In genomic region chrX:3520458-3520857, GRCh38 we compare ENCODE assay signal across 22 cellular contexts.
"Had no signal": no experiment of that assay in that cellular context is flagged by ENCODE, and none has a peak within 500 bp of the region (broad histone marks: within the 10 kb centered on the region; RNA-seq: fewer than 3 reads in every experiment).

No MANE protein-coding gene starts in this region.

- DNase-seq: activated T-cell treated with anti-CD3 and anti-CD28 coated beads, Interleukin-2, amount 50 U/mL, for 1 hour; adrenal gland; central memory CD4-positive, alpha-beta T cell; effector memory CD4-positive, alpha-beta T cell; head of caudate nucleus; islet precursor cell; left cardiac atrium; mesendoderm; naive thymus-derived CD8-positive, alpha-beta T cell; ovary; stomach; T-helper 1 cell; transverse colon had no signal

- H3K36me3 ChIP-seq: adrenal gland, ascending aorta, gastroesophageal sphincter, ovary, prostate gland, stomach, suprapubic skin, transverse colon had no signal

- H3K9me3 Mint-ChIP-seq: activated T-helper 17 cell treated with anti-CD3 and anti-CD28 coated beads, Interleukin-2, amount 50 U/mL, for 72 hours had no signal

- H3K36me3 Mint-ChIP-seq: activated naive CD4-positive, alpha-beta T cell treated with anti-CD3 and anti-CD28 coated beads, Interleukin-2, amount 50 U/mL, for 72 hours; naive thymus-derived CD8-positive, alpha-beta T cell; stimulated activated memory B cell treated with anti-CD40 and anti-IgM and Interleukin-4, amounts not matched to agents 10 μg/mL and 1 μg/mL and 100 μg/mL, for 72 hours had no signal

- H3K4me1 ChIP-seq: adrenal gland, ascending aorta, gastroesophageal sphincter, prostate gland, stomach, suprapubic skin, transverse colon had no signal

- H3K27ac Mint-ChIP-seq: activated naive CD4-positive, alpha-beta T cell treated with anti-CD3 and anti-CD28 coated beads, Interleukin-2, amount 50 U/mL, for 72 hours; activated T-helper 17 cell treated with anti-CD3 and anti-CD28 coated beads, Interleukin-2, amount 50 U/mL, for 72 hours; naive thymus-derived CD8-positive, alpha-beta T cell; stimulated activated memory B cell treated with anti-CD40 and anti-IgM and Interleukin-4, amounts not matched to agents 10 μg/mL and 1 μg/mL and 100 μg/mL, for 72 hours had no signal

- H3K4me3 ChIP-seq: adrenal gland, ascending aorta, gastroesophageal sphincter, ovary, prostate gland, skin epidermis, stomach, suprapubic skin, transverse colon had no signal

- H3K27ac ChIP-seq: adrenal gland, ascending aorta, gastroesophageal sphincter, ovary, prostate gland, stomach, suprapubic skin had no signal

- ATAC-seq: activated naive CD4-positive, alpha-beta T cell treated with anti-CD3 and anti-CD28 coated beads, Interleukin-2, amount 50 U/mL, for 72 hours; activated T-helper 17 cell treated with anti-CD3 and anti-CD28 coated beads, Interleukin-2, amount 50 U/mL, for 72 hours; esophagus mucosa; gastroesophageal sphincter; left cardiac atrium; naive thymus-derived CD8-positive, alpha-beta T cell; stimulated activated memory B cell treated with anti-CD40 and anti-IgM and Interleukin-4, amounts not matched to agents 10 μg/mL and 1 μg/mL and 100 μg/mL, for 72 hours had no signal

- H3K4me3 Mint-ChIP-seq: activated T-helper 17 cell treated with anti-CD3 and anti-CD28 coated beads, Interleukin-2, amount 50 U/mL, for 72 hours; naive thymus-derived CD8-positive, alpha-beta T cell; stimulated activated memory B cell treated with anti-CD40 and anti-IgM and Interleukin-4, amounts not matched to agents 10 μg/mL and 1 μg/mL and 100 μg/mL, for 72 hours had no signal

- H3K9me3 ChIP-seq: adrenal gland, ascending aorta, gastroesophageal sphincter, ovary, prostate gland, stomach, suprapubic skin, transverse colon had no signal

- H3K27me3 Mint-ChIP-seq: activated T-helper 17 cell treated with anti-CD3 and anti-CD28 coated beads, Interleukin-2, amount 50 U/mL, for 72 hours; stimulated activated memory B cell treated with anti-CD40 and anti-IgM and Interleukin-4, amounts not matched to agents 10 μg/mL and 1 μg/mL and 100 μg/mL, for 72 hours had no signal

- H3K4me1 Mint-ChIP-seq: activated T-helper 17 cell treated with anti-CD3 and anti-CD28 coated beads, Interleukin-2, amount 50 U/mL, for 72 hours; naive thymus-derived CD8-positive, alpha-beta T cell; stimulated activated memory B cell treated with anti-CD40 and anti-IgM and Interleukin-4, amounts not matched to agents 10 μg/mL and 1 μg/mL and 100 μg/mL, for 72 hours had no signal

- H3K27me3 ChIP-seq: adrenal gland, ascending aorta, gastroesophageal sphincter, ovary, stomach, suprapubic skin, transverse colon had no signal
